In genomic region chr2:205003288-205003687, GRCh38 we compare ENCODE assay signal across 27 cellular contexts.
"Had no signal": no experiment of that assay in that cellular context is flagged by ENCODE, and none has a peak within 500 bp of the region (broad histone marks: within the 10 kb centered on the region; RNA-seq: fewer than 3 reads in every experiment).

No MANE protein-coding gene starts in this region.

- H3K4me1 Mint-ChIP-seq: memory B cell had no signal

- H3K9me3 Mint-ChIP-seq: natural killer cell had no signal

- H3K9ac ChIP-seq: parathyroid adenoma had no signal

- H3K27me3 Mint-ChIP-seq: memory B cell, progenitor cell of endocrine pancreas had no signal

- H3K79me2 ChIP-seq: hepatocyte, parathyroid adenoma had no signal

- H3K4me3 Mint-ChIP-seq: memory B cell, natural killer cell, neural crest cell had no signal

- H3K27me3 ChIP-seq: esophagus muscularis mucosa, foreskin keratinocyte, gastroesophageal sphincter, heart left ventricle, hepatocyte, right lobe of liver, tibial nerve, upper lobe of left lung, uterus had no signal

- H3K27ac Mint-ChIP-seq: memory B cell had no signal

- DNase-seq: dermis blood vessel endothelial cell; effector memory CD4-positive, alpha-beta T cell; foreskin keratinocyte; heart left ventricle; kidney; natural killer cell; right lobe of liver; stimulated activated CD4-positive, alpha-beta T cell treated with anti-CD3 and anti-CD28 coated beads, Interleukin-12 subunit alpha, Interleukin-12 subunit beta, amount 100 ng/mL, for 4 hours; stimulated activated CD4-positive, alpha-beta T cell treated with anti-CD3 and anti-CD28 coated beads, Interleukin-1b, Interleukin-23, amount 100 ng/mL, for 48 hours; stimulated activated CD4-positive, alpha-beta T cell treated with anti-CD3 and anti-CD28 coated beads, Interleukin-4, amount 100 ng/mL, for 1 hour; stimulated activated CD8-positive, alpha-beta memory T cell treated with anti-CD3 and anti-CD28 coated beads, Interleukin-4, amount 100 ng/mL, for 48 hours; stimulated activated naive CD4-positive, alpha-beta T cell; upper lobe of left lung; uterus had no signal

- H3K27ac ChIP-seq: coronary artery, esophagus muscularis mucosa, foreskin keratinocyte, gastroesophageal sphincter, heart left ventricle, hepatocyte, parathyroid adenoma, right lobe of liver, thoracic aorta, tibial nerve, upper lobe of left lung, uterus had no signal

- H3K9me3 ChIP-seq: gastroesophageal sphincter, right lobe of liver, thoracic aorta, uterus had no signal

- ATAC-seq: foreskin keratinocyte, gastroesophageal sphincter, heart left ventricle, left lobe of liver, natural killer cell had no signal

- H3K4me1 ChIP-seq: esophagus muscularis mucosa, foreskin keratinocyte, gastroesophageal sphincter, heart left ventricle, parathyroid adenoma, right lobe of liver, tibial nerve, upper lobe of left lung, uterus had no signal

- H3K36me3 ChIP-seq: esophagus muscularis mucosa, gastroesophageal sphincter, heart left ventricle, right lobe of liver, thoracic aorta, tibial nerve, upper lobe of left lung, uterus had no signal

- H3K4me2 ChIP-seq: hepatocyte, smooth muscle cell had no signal

- H3K4me3 ChIP-seq: coronary artery, esophagus muscularis mucosa, gastroesophageal sphincter, heart left ventricle, hepatocyte, lung, right lobe of liver, smooth muscle cell, thoracic aorta, tibial nerve, upper lobe of left lung, uterus had no signal

- H2AFZ ChIP-seq: hepatocyte, parathyroid adenoma had no signal

- H3K36me3 Mint-ChIP-seq: memory B cell, natural killer cell had no signal
